ENCODE assay signal across 16 cellular contexts in genomic region chr5:14187660-14188059, GRCh38. TPM values are rescaled to one million over a fixed set of nuclear protein-coding genes. Genes with fewer than 3 reads are reported as not detected.
DNase-seq lines count a peak whose midpoint lies in the region; ATAC-seq, FAIRE-seq and TF ChIP-seq lines count a peak whose summit lies in the region.
"Had no signal": no experiment of that assay in that cellular context is flagged by ENCODE, and none has a peak within 500 bp of the region (broad histone marks: within the 10 kb centered on the region; RNA-seq: fewer than 3 reads in every experiment).

No MANE protein-coding gene starts in this region.

- DNase-seq in H54 (ENCODE audit: insufficient read length, low spot score) (no peak), RWPE2 (ENCODE audit: low spot score) (no peak), foreskin keratinocyte (no peak), smooth muscle cell (lab: John Stamatoyannopoulos, UW; ENCODE audit: unreplicated experiment) (no peak), C1 segment of cervical spinal cord (lab: John Stamatoyannopoulos, UW) (no peak), HUDEP-2 (lab: John Stamatoyannopoulos, UW; ENCODE audit: unreplicated experiment in 76 of 76) (no peak)
- no peak for DNase-seq in activated CD4-positive, alpha-beta T cell treated with anti-CD3 and anti-CD28 coated beads for 48 hours
- DNase-seq: activated CD4-positive, alpha-beta T cell treated with anti-CD3 and anti-CD28 coated beads for 4 hours; activated gamma-delta T cell treated with Interleukin-2 at 50 U/mL for 16 hours; CD8-positive, alpha-beta T cell; gastrocnemius medialis; NCI-H1092 treated with DMSO at 0.1 percent for 48 hours; NCI-H69; stimulated activated CD4-positive, alpha-beta T cell treated with anti-CD3 and anti-CD28 coated beads, Interleukin-1b, Interleukin-23, amount 100 ng/mL, for 48 hours; stimulated activated naive CD4-positive, alpha-beta T cell treated with Interleukin-2 at 50 U/mL for 16 hours had no signal

- no peak for TF ChIP-seq POLR2A in H54 (IDR thresholded peaks at IDR 0.05; ENCODE audit: low read depth, low read length)

- peaks cover 91% of the 10 kb centered on the region for H3K79me2 ChIP-seq in smooth muscle cell (ENCODE audit: low read depth)

- WGBS in smooth muscle cell (ENCODE audit: low lambda C conversion rate), result 63% methylated on average over 5 of the region's 5 CpGs

- H3K27ac ChIP-seq in RWPE2 (ENCODE audit: poor library complexity, severe bottlenecking) (peak overlapping the region; percentile 98), foreskin keratinocyte (peak overlapping the region; percentile 92), smooth muscle cell (ENCODE audit: low read depth) (peak overlapping the region; percentile 96)

- H3K4me1 ChIP-seq in RWPE2 (ENCODE audit: insufficient read depth, poor library complexity, severe bottlenecking), result peaks cover 94% of the 10 kb centered on the region
- peaks cover 85% of the 10 kb centered on the region for H3K4me1 ChIP-seq in foreskin keratinocyte
- peaks cover 63% of the 10 kb centered on the region for H3K4me1 ChIP-seq in smooth muscle cell (ENCODE audit: low read depth)

- peak overlapping the region; percentile 75 for H3K4me2 ChIP-seq in smooth muscle cell

- H3K9me3 ChIP-seq in RWPE2 (ENCODE audit: severe bottlenecking), result no peaks in the 10 kb centered on the region
- H3K9me3 ChIP-seq in smooth muscle cell (replicated peaks; ENCODE audit: low read depth), result no peaks in the 10 kb centered on the region
- H3K9me3 ChIP-seq: gastrocnemius medialis had no signal

- TF ChIP-seq CTCF in RWPE2 (IDR thresholded peaks at IDR 0.05; ENCODE audit: poor library complexity, severe bottlenecking) (no peak), foreskin keratinocyte (conservative IDR thresholded peaks at IDR 0.05) (no peak), smooth muscle cell (IDR thresholded peaks at IDR 0.05; ENCODE audit: borderline replicate concordance, insufficient read depth, poor library complexity, severe bottlenecking) (no peak)

- H2AFZ ChIP-seq in smooth muscle cell (ENCODE audit: low read depth), result no peak overlapping the region

- peaks cover 24% of the 10 kb centered on the region for H4K20me1 ChIP-seq in smooth muscle cell (ENCODE audit: low read depth)

- peak; percentile 6 for FAIRE-seq in H54 (lab: Jason Lieb, UNC)

- no peaks in the 10 kb centered on the region for H3K27me3 ChIP-seq in RWPE2 (ENCODE audit: insufficient read depth, poor library complexity, severe bottlenecking)
- H3K27me3 ChIP-seq in foreskin keratinocyte, result no peaks in the 10 kb centered on the region
- no peaks in the 10 kb centered on the region for H3K27me3 ChIP-seq in smooth muscle cell (ENCODE audit: low read depth)
- H3K27me3 ChIP-seq: gastrocnemius medialis had no signal

- H3K36me3 ChIP-seq in RWPE2 (ENCODE audit: low read depth) (no peaks in the 10 kb centered on the region; the same call in 1 of the 2 replicates), smooth muscle cell (ENCODE audit: low read depth) (no peaks in the 10 kb centered on the region)
- H3K36me3 ChIP-seq: gastrocnemius medialis had no signal

- peaks cover 41% of the 10 kb centered on the region for H3F3A ChIP-seq in smooth muscle cell (ENCODE audit: low read depth)

- H3K9ac ChIP-seq in smooth muscle cell (ENCODE audit: low read depth), result peak overlapping the region; percentile 59

- ATAC-seq in RWPE2 (ENCODE audit: low read depth) (no peak), foreskin keratinocyte (no peak), GM18909 (IDR thresholded peaks at IDR 0.05; ENCODE audit: poor library complexity, unreplicated experiment) (no peak)
- ATAC-seq: CD8-positive, alpha-beta T cell; gastrocnemius medialis had no signal

- no peak overlapping the region for H3K4me3 ChIP-seq in RWPE2 (ENCODE audit: severe bottlenecking)
- no peak overlapping the region for H3K4me3 ChIP-seq in smooth muscle cell
- H3K4me3 ChIP-seq: gastrocnemius medialis had no signal

RNA-seq across cellular contexts. Expression of gene TRIO, which starts 44.5 kb away (rescaled TPM):
- 73.7 and 95.9 TPM in 2 replicates for total RNA-seq in foreskin keratinocyte
- 18.1 and 18.4 TPM in 2 replicates for polyA plus RNA-seq in foreskin keratinocyte
- total RNA-seq in smooth muscle cell, result 109 and 118 TPM in 2 replicates
- 10.2 and 30.3 TPM in 2 replicates for polyA plus RNA-seq in smooth muscle cell
